In the genomic region with DNA sequence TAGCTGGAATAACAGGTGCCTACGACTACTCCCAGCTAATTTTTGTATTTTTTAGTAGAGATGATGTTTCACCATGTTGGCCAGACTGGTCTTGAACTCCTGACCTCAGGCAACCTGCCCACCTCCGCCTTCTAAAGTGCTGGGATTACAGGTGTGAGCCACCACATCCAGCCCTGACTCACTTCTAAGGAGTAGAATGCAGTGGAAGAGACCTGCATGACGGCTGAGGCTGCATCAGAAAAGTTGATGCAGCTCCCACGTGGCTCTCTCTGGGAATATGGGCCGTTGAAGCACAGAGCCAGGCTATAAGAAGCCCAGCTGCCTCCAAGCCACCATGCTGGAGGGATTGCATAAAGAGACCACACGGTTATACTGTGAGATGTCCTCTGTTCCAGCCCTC, we compare ENCODE assay signal across 25 cellular contexts.
"Had no signal": no experiment of that assay in that cellular context is flagged by ENCODE, and none has a peak within 500 bp of the region (broad histone marks: within the 10 kb centered on the region; RNA-seq: fewer than 3 reads in every experiment).

No MANE protein-coding gene starts in this region.

- H3K9me3 ChIP-seq: esophagus muscularis mucosa, gastrocnemius medialis, left ventricle myocardium inferior, prostate gland, thyroid gland, upper lobe of right lung had no signal

- H3K36me3 ChIP-seq: esophagus muscularis mucosa, gastrocnemius medialis, left ventricle myocardium inferior, prostate gland, thyroid gland, upper lobe of right lung had no signal

- ATAC-seq: activated CD8-positive, alpha-beta memory T cell treated with anti-CD3 and anti-CD28 coated beads, Interleukin-2, amount 10 ng/mL, durations not matched to agents 7 days and 5 days; activated CD8-positive, alpha-beta T cell treated with anti-CD3 and anti-CD28 coated beads for 36 hours; gastrocnemius medialis; natural killer cell; T-helper 17 cell; upper lobe of right lung had no signal

- DNase-seq: activated B cell treated with CpG ODN at 0.5 μM for 24 hours; activated CD4-positive, alpha-beta T cell treated with anti-CD3 and anti-CD28 coated beads for 48 hours; activated CD8-positive, alpha-beta memory T cell treated with anti-CD3 and anti-CD28 coated beads, Interleukin-2, amount 10 ng/mL, durations not matched to agents 7 days and 5 days; activated CD8-positive, alpha-beta T cell treated with anti-CD3 and anti-CD28 coated beads for 36 hours; activated gamma-delta T cell; activated T-cell treated with anti-CD3 and anti-CD28 coated beads for 4 hours; anterior cingulate cortex; caudate nucleus; effector CD8-positive, alpha-beta T cell; gastrocnemius medialis; hippocampal formation; left ventricle myocardium inferior; natural killer cell; stimulated activated CD4-positive, alpha-beta T cell treated with anti-CD3 and anti-CD28 coated beads, Interleukin-4, amount 100 ng/mL, for 24 hours; substantia nigra; T-helper 17 cell; thyroid gland; upper lobe of right lung had no signal

- H3K27ac ChIP-seq: esophagus muscularis mucosa, gastrocnemius medialis, left ventricle myocardium inferior, prostate gland, thyroid gland, upper lobe of right lung had no signal

- H3K4me3 ChIP-seq: esophagus muscularis mucosa, gastrocnemius medialis, left ventricle myocardium inferior, prostate gland, thyroid gland, upper lobe of right lung had no signal

- H3K4me1 ChIP-seq: gastrocnemius medialis, prostate gland had no signal

- H3K27ac Mint-ChIP-seq: activated B cell treated with CpG ODN at 0.5 μM for 24 hours; activated CD8-positive, alpha-beta memory T cell treated with anti-CD3 and anti-CD28 coated beads, Interleukin-2, amount 10 ng/mL, durations not matched to agents 7 days and 5 days; activated CD8-positive, alpha-beta T cell treated with anti-CD3 and anti-CD28 coated beads for 36 hours; activated naive CD4-positive, alpha-beta T cell treated with anti-CD3 and anti-CD28 coated beads, Interleukin-2, amount 50 U/mL, for 24 hours; activated T-helper 1 cell treated with anti-CD3 and anti-CD28 coated beads, Interleukin-12 subunit alpha, Interleukin-12 subunit beta, Interleukin-2, Interleukin-4 antibody, amounts not matched to agents 30 ng/mL and 10 ng/mL and 1 ng/mL, durations not matched to agents 14 hours and 24 hours and 36 hours; brain; mesothelial cell of epicardium; natural killer cell; stimulated activated naive CD8-positive, alpha-beta T cell treated with anti-CD3 and anti-CD28 coated beads, Interleukin-15, Interleukin-2, amounts not matched to agents 100 ng/mL and 50 ng/mL, for 24 hours; T-helper 17 cell had no signal

- H3K27me3 Mint-ChIP-seq: activated B cell treated with CpG ODN at 0.5 μM for 24 hours; activated CD8-positive, alpha-beta memory T cell treated with anti-CD3 and anti-CD28 coated beads, Interleukin-2, amount 10 ng/mL, durations not matched to agents 7 days and 5 days; activated CD8-positive, alpha-beta T cell treated with anti-CD3 and anti-CD28 coated beads for 36 hours; activated naive CD4-positive, alpha-beta T cell treated with anti-CD3 and anti-CD28 coated beads, Interleukin-2, amount 50 U/mL, for 24 hours; stimulated activated naive CD8-positive, alpha-beta T cell treated with anti-CD3 and anti-CD28 coated beads, Interleukin-15, Interleukin-2, amounts not matched to agents 100 ng/mL and 50 ng/mL, for 24 hours; T-helper 17 cell had no signal

- H3K36me3 Mint-ChIP-seq: activated CD8-positive, alpha-beta memory T cell treated with anti-CD3 and anti-CD28 coated beads, Interleukin-2, amount 10 ng/mL, durations not matched to agents 7 days and 5 days; activated naive CD4-positive, alpha-beta T cell treated with anti-CD3 and anti-CD28 coated beads, Interleukin-2, amount 50 U/mL, for 24 hours; brain; mesothelial cell of epicardium; natural killer cell had no signal

- H3K9me3 Mint-ChIP-seq: activated B cell treated with CpG ODN at 0.5 μM for 24 hours; activated CD8-positive, alpha-beta T cell treated with anti-CD3 and anti-CD28 coated beads for 36 hours; activated naive CD4-positive, alpha-beta T cell treated with anti-CD3 and anti-CD28 coated beads, Interleukin-2, amount 50 U/mL, for 24 hours; activated T-helper 1 cell treated with anti-CD3 and anti-CD28 coated beads, Interleukin-12 subunit alpha, Interleukin-12 subunit beta, Interleukin-2, Interleukin-4 antibody, amounts not matched to agents 30 ng/mL and 10 ng/mL and 1 ng/mL, durations not matched to agents 14 hours and 24 hours and 36 hours; brain; mesothelial cell of epicardium; natural killer cell; stimulated activated naive CD8-positive, alpha-beta T cell treated with anti-CD3 and anti-CD28 coated beads, Interleukin-15, Interleukin-2, amounts not matched to agents 100 ng/mL and 50 ng/mL, for 24 hours had no signal

- H3K27me3 ChIP-seq: esophagus muscularis mucosa, gastrocnemius medialis, thyroid gland, upper lobe of right lung had no signal

- H3K4me1 Mint-ChIP-seq: activated naive CD4-positive, alpha-beta T cell treated with anti-CD3 and anti-CD28 coated beads, Interleukin-2, amount 50 U/mL, for 24 hours; natural killer cell had no signal

- H3K4me3 Mint-ChIP-seq: activated B cell treated with CpG ODN at 0.5 μM for 24 hours; activated CD8-positive, alpha-beta memory T cell treated with anti-CD3 and anti-CD28 coated beads, Interleukin-2, amount 10 ng/mL, durations not matched to agents 7 days and 5 days; activated CD8-positive, alpha-beta T cell treated with anti-CD3 and anti-CD28 coated beads for 36 hours; activated naive CD4-positive, alpha-beta T cell treated with anti-CD3 and anti-CD28 coated beads, Interleukin-2, amount 50 U/mL, for 24 hours; activated T-helper 1 cell treated with anti-CD3 and anti-CD28 coated beads, Interleukin-12 subunit alpha, Interleukin-12 subunit beta, Interleukin-2, Interleukin-4 antibody, amounts not matched to agents 30 ng/mL and 10 ng/mL and 1 ng/mL, durations not matched to agents 14 hours and 24 hours and 36 hours; brain; mesothelial cell of epicardium; natural killer cell; stimulated activated naive CD8-positive, alpha-beta T cell treated with anti-CD3 and anti-CD28 coated beads, Interleukin-15, Interleukin-2, amounts not matched to agents 100 ng/mL and 50 ng/mL, for 24 hours; T-helper 17 cell had no signal
